Comparison of ENCODE assay signal across 37 cellular contexts in the genomic region with DNA sequence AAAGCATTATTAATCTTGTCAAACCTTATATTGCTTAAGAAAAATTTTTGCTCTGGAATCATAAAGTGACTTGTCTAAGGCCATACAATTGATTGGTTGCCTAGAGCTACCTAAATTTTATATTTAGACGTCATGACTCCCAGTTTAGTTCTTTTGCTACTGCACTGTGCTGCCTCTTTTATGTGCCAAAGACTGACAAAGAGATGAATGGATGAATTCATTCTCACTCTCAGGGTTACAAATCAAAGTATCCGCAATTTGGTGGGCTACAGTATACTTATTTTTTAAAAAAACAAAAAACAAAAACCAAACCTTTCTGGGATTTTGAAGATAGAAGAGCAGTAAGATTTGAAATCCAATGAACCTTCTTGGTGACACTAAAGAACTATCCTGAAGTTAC. TPM values are rescaled to one million over a fixed set of nuclear protein-coding genes. Genes with fewer than 3 reads are reported as not detected.
A peak's percentile ranks its signal among the peaks of the same experiment; 100 is the strongest.
DNase-seq lines count a peak whose midpoint lies in the region; TF ChIP-seq lines count a peak whose summit lies in the region.
"Had no signal": no experiment of that assay in that cellular context is flagged by ENCODE, and none has a peak within 500 bp of the region (broad histone marks: within the 10 kb centered on the region; RNA-seq: fewer than 3 reads in every experiment).

No MANE protein-coding gene starts in this region.

- intact Hi-C loops in esophagus muscularis mucosa (cut with DNase I): no loop called here

- H3K9me3 Mint-ChIP-seq in activated naive CD4-positive, alpha-beta T cell treated with anti-CD3 and anti-CD28 coated beads, Interleukin-2, amount 10 ng/mL, durations not matched to agents 7 days and 5 days: no peaks in the 10 kb centered on the region
- H3K9me3 Mint-ChIP-seq: CD4-positive, alpha-beta T cell; CD8-positive, alpha-beta T cell had no signal

- CTCF ChIA-PET in activated naive CD4-positive, alpha-beta T cell treated with anti-CD3 and anti-CD28 coated beads, Interleukin-2, amount 10 ng/mL, durations not matched to agents 7 days and 5 days (lab: Charles Lee): no interaction called here

- DNase-seq in midbrain (lab: John Stamatoyannopoulos, UW) (peak; percentile 41), pons (ENCODE audit: low spot score) (peak; percentile 52), superior temporal gyrus (ENCODE audit: extremely low spot score) (peak; percentile 52), cerebellum (ENCODE audit: low spot score) (no peak), esophagus muscularis mucosa (ENCODE audit: extremely low spot score) (no peak)
- DNase-seq in activated naive CD4-positive, alpha-beta T cell treated with anti-CD3 and anti-CD28 coated beads, Interleukin-2, amount 10 ng/mL, durations not matched to agents 7 days and 5 days: no peak
- DNase-seq in activated CD8-positive, alpha-beta memory T cell treated with anti-CD3 and anti-CD28 coated beads, Interleukin-2, amount 50 U/mL, for 4 hours: no peak
- DNase-seq: 8988T; ACHN; AML-193; BE2C; C1 segment of cervical spinal cord; Caco-2; Calu3; CD4-positive, alpha-beta memory T cell; CD4-positive, alpha-beta T cell; CD4-positive, CD25-positive, alpha-beta regulatory T cell; CD8-positive, alpha-beta memory T cell; CD8-positive, alpha-beta T cell; COR-L47; DMS 273 treated with DMSO at 0.1 percent for 48 hours; DMS153; DMS53; DMS79; DMS79 treated with DMSO at 0.1 percent for 48 hours; DND-41; EL had no signal

- H3K9me3 ChIP-seq in esophagus muscularis mucosa: no peaks in the 10 kb centered on the region
- H3K9me3 ChIP-seq: A549, BE2C, BLaER1, Caco-2 had no signal

- TF ChIP-seq CTCF in KMS-11 (conservative IDR thresholded peaks at IDR 0.05; ENCODE audit: low read depth, low read length) (no peak), esophagus muscularis mucosa (IDR thresholded peaks at IDR 0.05) (no peak)

- H3K4me3 Mint-ChIP-seq in activated naive CD4-positive, alpha-beta T cell treated with anti-CD3 and anti-CD28 coated beads, Interleukin-2, amount 10 ng/mL, durations not matched to agents 7 days and 5 days: no peak overlapping the region
- H3K4me3 Mint-ChIP-seq: B cell; CD14-positive monocyte; CD4-positive, alpha-beta memory T cell; CD4-positive, alpha-beta T cell; CD4-positive, CD25-positive, alpha-beta regulatory T cell; CD8-positive, alpha-beta memory T cell; CD8-positive, alpha-beta T cell had no signal

- H3K4me1 ChIP-seq in KMS-11 (ENCODE audit: low read depth, poor library complexity, severe bottlenecking) (peaks cover 28% of the 10 kb centered on the region), esophagus muscularis mucosa (no peaks in the 10 kb centered on the region)
- H3K4me1 ChIP-seq: A549; BLaER1; BLaER1 treated with 17β-estradiol and CSF1 and Interleukin-3, amounts not matched to agents 10 nM and 100 nM; Caco-2 had no signal

- H3K36me3 Mint-ChIP-seq in activated naive CD4-positive, alpha-beta T cell treated with anti-CD3 and anti-CD28 coated beads, Interleukin-2, amount 10 ng/mL, durations not matched to agents 7 days and 5 days: no peaks in the 10 kb centered on the region
- H3K36me3 Mint-ChIP-seq: CD14-positive monocyte; CD4-positive, alpha-beta memory T cell; CD4-positive, CD25-positive, alpha-beta regulatory T cell; CD8-positive, alpha-beta memory T cell; CD8-positive, alpha-beta T cell had no signal

- no peaks in the 10 kb centered on the region for H3K4me1 Mint-ChIP-seq in activated naive CD4-positive, alpha-beta T cell treated with anti-CD3 and anti-CD28 coated beads, Interleukin-2, amount 10 ng/mL, durations not matched to agents 7 days and 5 days
- H3K4me1 Mint-ChIP-seq: B cell; CD14-positive monocyte; CD4-positive, alpha-beta memory T cell; CD4-positive, CD25-positive, alpha-beta regulatory T cell; CD8-positive, alpha-beta memory T cell had no signal

- H3K27me3 ChIP-seq in KMS-11 (ENCODE audit: insufficient read depth, low read depth) (no peaks in the 10 kb centered on the region), esophagus muscularis mucosa (no peaks in the 10 kb centered on the region)
- H3K27me3 ChIP-seq: BE2C; BLaER1; BLaER1 treated with 17β-estradiol and CSF1 and Interleukin-3, amounts not matched to agents 10 nM and 100 nM had no signal

- peak overlapping the region; percentile 81; the same call in 1 of the 2 replicates for H3K4me2 ChIP-seq in KMS-11
- H3K4me2 ChIP-seq: A549; BLaER1; BLaER1 treated with 17β-estradiol and CSF1 and Interleukin-3, amounts not matched to agents 10 nM and 100 nM had no signal

- TF ChIP-seq EP300 in esophagus muscularis mucosa (IDR thresholded peaks at IDR 0.05): no peak

- H3K27ac ChIP-seq in KMS-11 (no peak overlapping the region), esophagus muscularis mucosa (replicated peaks in 1 of 4) (no peak overlapping the region)
- H3K27ac ChIP-seq: 22Rv1; A549; BLaER1; BLaER1 treated with 17β-estradiol and CSF1 and Interleukin-3, amounts not matched to agents 10 nM and 100 nM; C4-2B had no signal

- TF ChIP-seq POLR2A in esophagus muscularis mucosa (IDR thresholded peaks at IDR 0.05; ENCODE audit: low read depth): no peak

- no peaks in the 10 kb centered on the region for H3K79me2 ChIP-seq in KMS-11 (ENCODE audit: insufficient read depth, low read depth)

- H3K4me3 ChIP-seq in KMS-11 (IDR thresholded peaks at IDR 0.05; ENCODE audit: insufficient read depth, low read depth, low read length): no peak overlapping the region
- no peak overlapping the region for H3K4me3 ChIP-seq in esophagus muscularis mucosa
- H3K4me3 ChIP-seq: A549; BLaER1; BLaER1 treated with 17β-estradiol and CSF1 and Interleukin-3, amounts not matched to agents 10 nM and 100 nM had no signal

- no peak overlapping the region; the same call in 1 of the 2 replicates for H2AFZ ChIP-seq in KMS-11 (ENCODE audit: low read depth)

- WGBS in esophagus muscularis mucosa: 74% methylated on average over 2 of the region's 2 CpGs

- H3K36me3 ChIP-seq in KMS-11 (ENCODE audit: insufficient read depth): no peaks in the 10 kb centered on the region
- no peaks in the 10 kb centered on the region for H3K36me3 ChIP-seq in esophagus muscularis mucosa
- H3K36me3 ChIP-seq: BE2C; BLaER1; BLaER1 treated with 17β-estradiol and CSF1 and Interleukin-3, amounts not matched to agents 10 nM and 100 nM had no signal

- no peaks in the 10 kb centered on the region for H3K27me3 Mint-ChIP-seq in activated naive CD4-positive, alpha-beta T cell treated with anti-CD3 and anti-CD28 coated beads, Interleukin-2, amount 10 ng/mL, durations not matched to agents 7 days and 5 days
- H3K27me3 Mint-ChIP-seq: B cell; CD4-positive, alpha-beta memory T cell; CD4-positive, alpha-beta T cell; CD4-positive, CD25-positive, alpha-beta regulatory T cell; CD8-positive, alpha-beta memory T cell had no signal

- no peaks in the 10 kb centered on the region for H4K20me1 ChIP-seq in KMS-11 (ENCODE audit: insufficient read depth)
- H4K20me1 ChIP-seq: BLaER1; BLaER1 treated with 17β-estradiol and CSF1 and Interleukin-3, amounts not matched to agents 10 nM and 100 nM had no signal

- H3K9ac ChIP-seq in KMS-11: no peak overlapping the region
- H3K9ac ChIP-seq: BLaER1; BLaER1 treated with 17β-estradiol and CSF1 and Interleukin-3, amounts not matched to agents 10 nM and 100 nM had no signal

- H3K27ac Mint-ChIP-seq in activated naive CD4-positive, alpha-beta T cell treated with anti-CD3 and anti-CD28 coated beads, Interleukin-2, amount 10 ng/mL, durations not matched to agents 7 days and 5 days: no peak overlapping the region
- H3K27ac Mint-ChIP-seq: B cell; CD14-positive monocyte; CD4-positive, alpha-beta memory T cell; CD4-positive, alpha-beta T cell; CD4-positive, CD25-positive, alpha-beta regulatory T cell; CD8-positive, alpha-beta memory T cell; CD8-positive, alpha-beta T cell had no signal

RNA-seq across cellular contexts. Expression of gene TMEM229A, which starts 27.7 kb away (rescaled TPM):
- total RNA-seq in cerebellum: 2.4 TPM
- not detected for total RNA-seq in esophagus muscularis mucosa
- total RNA-seq: A172; B cell; Calu3; CD4-positive, alpha-beta memory T cell; CD4-positive, alpha-beta T cell; CD4-positive, CD25-positive, alpha-beta regulatory T cell; CD8-positive, alpha-beta memory T cell; CD8-positive, alpha-beta T cell; Daoy had no signal

Comparison
In these comparisons a context has a peak if more than half of its experiments do, and no peak if none do; other contexts are left out.
1. DNase-seq: peak in midbrain (single experiment), pons (single experiment) and superior temporal gyrus (single experiment); none in activated naive CD4-positive, alpha-beta T cell treated with anti-CD3 and anti-CD28 coated beads, Interleukin-2, amount 10 ng/mL, durations not matched to agents 7 days and 5 days (single experiment), cerebellum (single experiment), esophagus muscularis mucosa (single experiment) and activated CD8-positive, alpha-beta memory T cell treated with anti-CD3 and anti-CD28 coated beads, Interleukin-2, amount 50 U/mL, for 4 hours (single experiment).